1 cellular context compared by ENCODE assay signal in the genomic region with DNA sequence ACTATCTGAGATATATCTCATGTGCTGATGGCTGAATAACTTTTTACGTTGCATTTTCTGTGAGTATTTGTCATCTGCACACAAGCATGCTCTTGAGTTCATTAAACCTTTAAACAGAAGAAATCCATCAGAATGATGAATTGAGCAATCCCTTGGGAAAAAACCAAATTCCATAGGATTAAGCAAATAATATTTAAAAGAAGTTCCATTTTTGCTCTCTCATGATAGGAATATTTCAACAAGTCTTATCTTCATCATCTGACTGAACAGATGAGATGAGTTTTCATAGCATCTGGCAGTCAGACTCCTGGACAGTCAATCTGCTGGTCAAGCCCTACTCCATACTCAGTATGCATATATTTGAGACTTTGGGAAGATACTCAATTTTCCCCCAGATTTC.
TF ChIP-seq lines count a peak whose summit lies in the region.

No MANE protein-coding gene starts in this region.

TF ChIP-seq in IMR-90, 13 proteins besides CTCF, POLR2A, EP300 and RAD21 (continued from another document):
- TF ChIP-seq, protein P1, sequence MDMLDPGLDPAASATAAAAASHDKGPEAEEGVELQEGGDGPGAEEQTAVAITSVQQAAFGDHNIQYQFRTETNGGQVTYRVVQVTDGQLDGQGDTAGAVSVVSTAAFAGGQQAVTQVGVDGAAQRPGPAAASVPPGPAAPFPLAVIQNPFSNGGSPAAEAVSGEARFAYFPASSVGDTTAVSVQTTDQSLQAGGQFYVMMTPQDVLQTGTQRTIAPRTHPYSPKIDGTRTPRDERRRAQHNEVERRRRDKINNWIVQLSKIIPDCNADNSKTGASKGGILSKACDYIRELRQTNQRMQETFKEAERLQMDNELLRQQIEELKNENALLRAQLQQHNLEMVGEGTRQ (IDR thresholded peaks at IDR 0.05; ENCODE audit: low read depth, low read length): no peak
TF ChIP-seq in IMR-90: peak in this region for 1.
